Comparison of ENCODE assay signal across 8 cellular contexts in the genomic region with DNA sequence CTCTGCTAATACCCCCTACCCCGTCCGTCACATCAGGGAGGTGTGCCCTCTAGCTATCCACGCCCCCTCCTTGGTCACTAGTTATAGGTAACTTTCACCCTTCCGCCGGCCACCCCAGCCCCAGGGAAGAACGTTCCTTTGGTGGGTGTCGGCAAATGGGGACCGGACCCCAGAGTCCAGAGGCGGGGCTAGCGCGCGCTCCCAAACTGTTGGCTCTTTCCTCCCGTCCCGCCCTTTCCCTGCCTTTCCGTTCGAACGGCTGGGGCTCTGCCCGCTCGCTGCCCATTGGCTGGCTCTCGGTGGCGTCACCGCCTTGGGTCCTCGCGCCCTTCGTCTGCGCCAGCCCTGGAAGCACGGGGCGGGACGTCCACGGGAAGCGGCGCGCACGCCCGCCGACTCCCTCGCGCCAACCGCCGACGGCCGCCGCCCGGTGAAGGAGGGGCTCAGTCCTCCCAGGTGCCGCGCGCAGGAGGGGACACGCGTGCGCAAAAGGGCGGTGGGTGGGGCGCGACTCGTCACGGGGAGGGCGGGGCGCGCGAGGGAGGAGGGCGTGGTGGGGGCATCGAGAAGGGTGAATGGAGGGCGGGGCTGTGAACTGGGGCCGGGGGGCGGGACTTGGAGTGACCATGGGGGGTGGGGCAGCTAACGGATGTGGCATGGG. TPM values are rescaled to one million over a fixed set of nuclear protein-coding genes. Genes with fewer than 3 reads are reported as not detected.
DNase-seq lines count a peak whose midpoint lies in the region; ATAC-seq and TF ChIP-seq lines count a peak whose summit lies in the region.

No MANE protein-coding gene starts in this region.

- TF ChIP-seq CTCF in AG04450 (IDR thresholded peaks at IDR 0.05; ENCODE audit: low read depth, low read length), result no peak
- no peak for TF ChIP-seq CTCF in VCaP (conservative IDR thresholded peaks at IDR 0.05)

- H3K4me3 ChIP-seq in AG04450 (ENCODE audit: low read depth, low read length) (peak overlapping the region; percentile 80), skin epidermis (peak overlapping the region; percentile 67 to 95 (median 85))

- H3K27ac ChIP-seq in AG04450 (ENCODE audit: low read depth, low read length) (peak overlapping the region; percentile 85), VCaP (peak overlapping the region; percentile 95), skin epidermis (peak overlapping the region; percentile 85 to 99 (median 95))

- peak; percentile 94 for DNase-seq in AG04450 (ENCODE audit: low read depth, low spot score)
- DNase-seq in NCI-H2196 (lab: John Stamatoyannopoulos, UW; ENCODE audit: unreplicated experiment), result peak; percentile 99
- peak; percentile 96 to 99 for DNase-seq in T47D (ENCODE audit: low read depth in 1 of 2, low spot score in 1 of 2)
- DNase-seq in iPS-NIHi11 (ENCODE audit: low spot score), result peak; percentile 95

- no peaks in the 10 kb centered on the region for H3K9me3 ChIP-seq in AG04450 (ENCODE audit: control insufficient read depth, insufficient read depth, low read length)

- H3K27me3 ChIP-seq in AG04450 (ENCODE audit: control insufficient read depth, insufficient read depth, low read length), result no peaks in the 10 kb centered on the region

- in situ Hi-C loops in T47D (cut with HindIII; ENCODE audit: low pct_unique_long_range_greater_than_20kb, low sequenced_read_pairs), result no loop called here

- CTCF ChIA-PET in AG04450 (lab: Charles Lee), result interaction anchor here (0.6 to 1.2 kb wide), 2 partner anchors 16 to 21 kb away, joined by 3 read pairs; no protein-coding TSS in a partner anchor

- peak; percentile 75 for ATAC-seq in GM18907 (IDR thresholded peaks at IDR 0.05; ENCODE audit: unreplicated experiment)
- peak; percentile 69 for ATAC-seq in HG03135 (IDR thresholded peaks at IDR 0.05; ENCODE audit: unreplicated experiment)

- POLR2A ChIA-PET in AG04450 (lab: Yijun Ruan, JAX), result interaction anchor here (0.6 to 1.3 kb wide), 4 partner anchors 16 to 438 kb away, joined by 3 to 6 read pairs (median 4); no protein-coding TSS in a partner anchor

RNA-seq across cellular contexts. Expression of gene PHF1, which starts 0.6 kb away (rescaled TPM):
- polyA plus RNA-seq in AG04450 (2011; rRNA removed), result 26.6 and 29.7 TPM in 2 replicates
- polyA minus RNA-seq in AG04450 (2011; rRNA and poly(A)+ RNA removed), result 23.6 and 32.0 TPM in 2 replicates

RNA-seq across cellular contexts. Expression of gene CUTA, which starts 7.7 kb away (rescaled TPM):
- polyA plus RNA-seq in AG04450 (2011; rRNA removed), result 298 and 340 TPM in 2 replicates
- 153 and 179 TPM in 2 replicates for polyA minus RNA-seq in AG04450 (2011; rRNA and poly(A)+ RNA removed)

RNA-seq across cellular contexts. Expression of gene SYNGAP1, which starts 9.7 kb away (rescaled TPM):
- polyA plus RNA-seq in AG04450 (2011; rRNA removed), result 5.3 and 6.5 TPM in 2 replicates
- 7.9 and 9.1 TPM in 2 replicates for polyA minus RNA-seq in AG04450 (2011; rRNA and poly(A)+ RNA removed)

RNA-seq across cellular contexts. Expression of gene KIFC1, which starts 18.6 kb away (rescaled TPM):
- polyA plus RNA-seq in AG04450 (2011; rRNA removed), result 10.2 TPM in 2 replicates
- 13.0 and 14.6 TPM in 2 replicates for polyA minus RNA-seq in AG04450 (2011; rRNA and poly(A)+ RNA removed)

RNA-seq across cellular contexts. Expression of gene ZBTB9, which starts 44.2 kb away (rescaled TPM):
- 5.8 and 6.0 TPM in 2 replicates for polyA plus RNA-seq in AG04450 (2011; rRNA removed)
- polyA minus RNA-seq in AG04450 (2011; rRNA and poly(A)+ RNA removed), result 7.7 and 8.0 TPM in 2 replicates

Comparison
In these comparisons a context has a peak if more than half of its experiments do, and no peak if none do; other contexts are left out.
1. Peak in every context shown above with its lines: DNase-seq, ATAC-seq, H3K4me3 ChIP-seq and H3K27ac ChIP-seq.